ENCODE assay signal across 19 cellular contexts in genomic region chr2:111236027-111236426, GRCh38.
DNase-seq lines count a peak whose midpoint lies in the region; ATAC-seq and TF ChIP-seq lines count a peak whose summit lies in the region.
"Had no signal": no experiment of that assay in that cellular context is flagged by ENCODE, and none has a peak within 500 bp of the region (broad histone marks: within the 10 kb centered on the region; RNA-seq: fewer than 3 reads in every experiment).

No MANE protein-coding gene starts in this region.

- TF ChIP-seq CTCF in MCF 10A (IDR thresholded peaks at IDR 0.05; ENCODE audit: unreplicated experiment) (no peak), heart left ventricle (IDR thresholded peaks at IDR 0.05) (no peak), prostate gland (IDR thresholded peaks at IDR 0.05) (no peak), progenitor cell of endocrine pancreas (IDR thresholded peaks at IDR 0.05; ENCODE audit: unreplicated experiment) (no peak)

- 50 to 66% (median 58%) methylated on average over 2 to 3 of the region's 3 CpGs for WGBS in heart left ventricle, 4 donors
- WGBS in prostate gland: 40% methylated on average over 3 of the region's 3 CpGs

- H3K4me1 Mint-ChIP-seq in MCF 10A (ENCODE audit: insufficient read depth, unreplicated experiment): peaks cover 10% of the 10 kb centered on the region
- no peaks in the 10 kb centered on the region for H3K4me1 Mint-ChIP-seq in progenitor cell of endocrine pancreas (ENCODE audit: low read depth)
- H3K4me1 Mint-ChIP-seq: immature natural killer cell, neural crest cell had no signal

- no peak overlapping the region for H3K4me3 Mint-ChIP-seq in MCF 10A (ENCODE audit: unreplicated experiment)
- no peak overlapping the region for H3K4me3 Mint-ChIP-seq in progenitor cell of endocrine pancreas (ENCODE audit: low read depth)
- H3K4me3 Mint-ChIP-seq: activated naive CD4-positive, alpha-beta T cell treated with anti-CD3 and anti-CD28 coated beads, Interleukin-2, amount 10 ng/mL, durations not matched to agents 7 days and 5 days; immature natural killer cell; neural crest cell had no signal

- H3K27me3 ChIP-seq in heart left ventricle (no peaks in the 10 kb centered on the region), prostate gland (replicated peaks; ENCODE audit: insufficient read depth) (no peaks in the 10 kb centered on the region)
- H3K27me3 ChIP-seq: MG63 had no signal

- POLR2A ChIA-PET in MCF 10A (lab: Yijun Ruan, JAX): interaction anchor here (0.6 to 0.9 kb wide), 4 partner anchors 10 to 67 kb away, joined by 3 to 5 read pairs (median 3); no protein-coding TSS in a partner anchor

- TF ChIP-seq POLR2A in heart left ventricle (IDR thresholded peaks at IDR 0.05) (no peak), prostate gland (IDR thresholded peaks at IDR 0.05) (no peak)

- intact Hi-C loops in MCF 10A (cut with micrococcal nuclease) (no loop called here), heart left ventricle (cut with DNase I) (loop anchor here in 1 of 10 donors (10.0 kb wide), 1 partner anchor 71 kb away; no protein-coding TSS in a partner anchor), prostate gland (cut with DNase I) (no loop called here)

- H3K27me3 Mint-ChIP-seq in MCF 10A (ENCODE audit: insufficient read depth, unreplicated experiment): no peaks in the 10 kb centered on the region
- H3K27me3 Mint-ChIP-seq in progenitor cell of endocrine pancreas: peaks cover 2% of the 10 kb centered on the region
- H3K27me3 Mint-ChIP-seq: activated naive CD4-positive, alpha-beta T cell treated with anti-CD3 and anti-CD28 coated beads, Interleukin-2, amount 10 ng/mL, durations not matched to agents 7 days and 5 days had no signal

- H3K4me1 ChIP-seq in heart left ventricle: peaks cover 0 to 20% (median 2%) of the 10 kb centered on the region in 12 donors
- no peaks in the 10 kb centered on the region for H3K4me1 ChIP-seq in prostate gland (replicated peaks)

- H3K27ac Mint-ChIP-seq in MCF 10A (ENCODE audit: low read depth, unreplicated experiment) (peak overlapping the region; percentile 31), progenitor cell of endocrine pancreas (no peak overlapping the region)
- H3K27ac Mint-ChIP-seq: activated naive CD4-positive, alpha-beta T cell treated with anti-CD3 and anti-CD28 coated beads, Interleukin-2, amount 10 ng/mL, durations not matched to agents 7 days and 5 days had no signal

- DNase-seq in M059J (ENCODE audit: low read depth) (peak; percentile 13), MCF 10A (ENCODE audit: unreplicated experiment) (peak; percentile 84), heart left ventricle (peak; percentile 63 to 78 (median 74)), prostate gland (ENCODE audit: low spot score) (peak; percentile 86), NCI-H2081 treated with DMSO at 0.1 percent for 48 hours (lab: John Stamatoyannopoulos, UW) (no peak), progenitor cell of endocrine pancreas (ENCODE audit: low spot score, unreplicated experiment) (no peak)
- DNase-seq in activated T-cell treated with anti-CD3 and anti-CD28 coated beads, Interleukin-2, amount 50 U/mL, for 48 hours: no peak
- DNase-seq: activated CD4-positive, alpha-beta T cell treated with anti-CD3 and anti-CD28 coated beads, Interleukin-2, amount 50 U/mL, for 4 hours; activated naive CD4-positive, alpha-beta T cell treated with anti-CD3 and anti-CD28 coated beads, Interleukin-2, amount 10 ng/mL, durations not matched to agents 7 days and 5 days; cortex of kidney; glutamatergic neuron; immature natural killer cell; MG63; NCI-H1930; NCI-H526; stimulated activated CD4-positive, alpha-beta T cell treated with anti-CD3 and anti-CD28 coated beads, Interleukin-2, amount 100 ng/mL, for 24 hours had no signal

- H3K36me3 Mint-ChIP-seq in MCF 10A (ENCODE audit: insufficient read depth, unreplicated experiment) (peaks cover 6% of the 10 kb centered on the region), progenitor cell of endocrine pancreas (ENCODE audit: insufficient read depth) (peaks cover 3% of the 10 kb centered on the region)

- BruUV-seq in MCF 10A (replicated peaks; lab: Mats Ljungman, UMichigan): no TSS peak

- H3K4me3 ChIP-seq in heart left ventricle: no peak overlapping the region
- no peak overlapping the region for H3K4me3 ChIP-seq in prostate gland
- H3K4me3 ChIP-seq: MG63 had no signal

- H3K27ac ChIP-seq in heart left ventricle (peak overlapping the region in 5 of 12 donors; percentile 2 to 64 (median 17)), prostate gland (peak overlapping the region in 1 of 2 donors; percentile 38)

- peaks cover 0 to 2% (median 0%) of the 10 kb centered on the region in 9 donors for H3K36me3 ChIP-seq in heart left ventricle
- H3K36me3 ChIP-seq in prostate gland: no peaks in the 10 kb centered on the region

- CTCF ChIA-PET in MCF 10A (lab: Yijun Ruan, JAX): no interaction called here

- H3K9me3 Mint-ChIP-seq in MCF 10A (ENCODE audit: unreplicated experiment) (peaks cover 10% of the 10 kb centered on the region), progenitor cell of endocrine pancreas (ENCODE audit: low read depth) (peaks cover 12% of the 10 kb centered on the region)

- ATAC-seq in heart left ventricle (peak; percentile 86 to 97 (median 94)), GM21515 (IDR thresholded peaks at IDR 0.05; ENCODE audit: unreplicated experiment) (no peak)
- ATAC-seq: sciatic nerve had no signal

- H3K9me3 ChIP-seq in heart left ventricle (peaks cover 0 to 13% (median 0%) of the 10 kb centered on the region in 12 donors), prostate gland (no peaks in the 10 kb centered on the region)
- H3K9me3 ChIP-seq: MG63 had no signal

Comparison
In these comparisons a context has a peak if more than half of its experiments do, and no peak if none do; other contexts are left out.
1. DNase-seq: peak in M059J (single experiment), MCF 10A (single experiment), heart left ventricle (5 of 5) and prostate gland (single experiment); none in NCI-H2081 treated with DMSO at 0.1 percent for 48 hours (single experiment), progenitor cell of endocrine pancreas (single experiment) and activated T-cell treated with anti-CD3 and anti-CD28 coated beads, Interleukin-2, amount 50 U/mL, for 48 hours (0 of 2).